In genomic region chr17:49292901-49293300, GRCh38 we compare ENCODE assay signal across 18 cellular contexts.
DNase-seq lines count a peak whose midpoint lies in the region; ATAC-seq and TF ChIP-seq lines count a peak whose summit lies in the region.
"Had no signal": no experiment of that assay in that cellular context is flagged by ENCODE, and none has a peak within 500 bp of the region (broad histone marks: within the 10 kb centered on the region; RNA-seq: fewer than 3 reads in every experiment).

No MANE protein-coding gene starts in this region.

- intact Hi-C loops in mucosa of descending colon (cut with DNase I, micrococcal nuclease), result no loop called here

- peaks cover 10% of the 10 kb centered on the region for H3K4me1 Mint-ChIP-seq in activated T-cell treated with anti-CD3 and anti-CD28 coated beads, Interleukin-2, amount 50 U/mL, for 72 hours (ENCODE audit: low read depth)
- H3K4me1 Mint-ChIP-seq in activated T-helper 17 cell treated with anti-CD3 and anti-CD28 coated beads, Interleukin-2, amount 50 U/mL, for 72 hours, result peaks cover 5% of the 10 kb centered on the region

- no peaks in the 10 kb centered on the region for H3K9me3 Mint-ChIP-seq in activated T-cell treated with anti-CD3 and anti-CD28 coated beads, Interleukin-2, amount 50 U/mL, for 72 hours
- H3K9me3 Mint-ChIP-seq in activated T-helper 17 cell treated with anti-CD3 and anti-CD28 coated beads, Interleukin-2, amount 50 U/mL, for 72 hours, result no peaks in the 10 kb centered on the region

- H3K27ac Mint-ChIP-seq in activated T-cell treated with anti-CD3 and anti-CD28 coated beads, Interleukin-2, amount 50 U/mL, for 72 hours, result no peak overlapping the region
- no peak overlapping the region for H3K27ac Mint-ChIP-seq in activated T-helper 17 cell treated with anti-CD3 and anti-CD28 coated beads, Interleukin-2, amount 50 U/mL, for 72 hours

- DNase-seq in activated T-cell treated with anti-CD3 and anti-CD28 coated beads, Interleukin-2, amount 50 U/mL, for 72 hours, result no peak
- no peak for DNase-seq in activated T-cell treated with anti-CD3 and anti-CD28 coated beads for 4 hours
- DNase-seq in HCEC 1CT, result peak; percentile 13
- no peak for DNase-seq in mucosa of descending colon
- DNase-seq: BE2C, DMS79, Kasumi-1, NCI-H1092, NCI-H1436, NCI-H187 treated with DMSO at 0.1 percent for 48 hours, NCI-H2107, NCI-H510A, NCI-H748 treated with DMSO at 0.1 percent for 48 hours, SIG-M5 had no signal

- no peaks in the 10 kb centered on the region for H3K9me3 ChIP-seq in mucosa of descending colon
- H3K9me3 ChIP-seq: BE2C had no signal

- ATAC-seq in activated T-cell treated with anti-CD3 and anti-CD28 coated beads, Interleukin-2, amount 50 U/mL, for 72 hours (replicated peaks in 1 of 2), result peak; percentile 55 to 88
- peak; percentile 78 for ATAC-seq in activated T-helper 17 cell treated with anti-CD3 and anti-CD28 coated beads, Interleukin-2, amount 50 U/mL, for 72 hours (replicated peaks)
- ATAC-seq in mucosa of descending colon (peak; percentile 77), HG03457 (IDR thresholded peaks at IDR 0.05; ENCODE audit: unreplicated experiment) (no peak), HG02852 (IDR thresholded peaks at IDR 0.05; ENCODE audit: unreplicated experiment) (no peak)
- ATAC-seq: GM12878 had no signal

- peaks cover 6% of the 10 kb centered on the region for H3K4me1 ChIP-seq in mucosa of descending colon (ENCODE audit: low read depth)
- H3K4me1 ChIP-seq: BE2C had no signal

- peaks cover 2% of the 10 kb centered on the region for H3K36me3 ChIP-seq in mucosa of descending colon (ENCODE audit: low read depth)

- H3K4me3 ChIP-seq in mucosa of descending colon, result no peak overlapping the region
- H3K4me3 ChIP-seq: GM12878 had no signal

- TF ChIP-seq CTCF in mucosa of descending colon (IDR thresholded peaks at IDR 0.05), result no peak

- H3K36me3 Mint-ChIP-seq in activated T-cell treated with anti-CD3 and anti-CD28 coated beads, Interleukin-2, amount 50 U/mL, for 72 hours (ENCODE audit: insufficient read depth in 2 of 2), result no peaks in the 10 kb centered on the region
- peaks cover 10% of the 10 kb centered on the region for H3K36me3 Mint-ChIP-seq in activated T-helper 17 cell treated with anti-CD3 and anti-CD28 coated beads, Interleukin-2, amount 50 U/mL, for 72 hours (ENCODE audit: low read depth)

- H3K27me3 Mint-ChIP-seq in activated T-cell treated with anti-CD3 and anti-CD28 coated beads, Interleukin-2, amount 50 U/mL, for 72 hours (ENCODE audit: low read depth), result no peaks in the 10 kb centered on the region
- no peaks in the 10 kb centered on the region for H3K27me3 Mint-ChIP-seq in activated T-helper 17 cell treated with anti-CD3 and anti-CD28 coated beads, Interleukin-2, amount 50 U/mL, for 72 hours

- H3K4me3 Mint-ChIP-seq in activated T-cell treated with anti-CD3 and anti-CD28 coated beads, Interleukin-2, amount 50 U/mL, for 72 hours, result no peak overlapping the region
- no peak overlapping the region for H3K4me3 Mint-ChIP-seq in activated T-helper 17 cell treated with anti-CD3 and anti-CD28 coated beads, Interleukin-2, amount 50 U/mL, for 72 hours

Comparison
In these comparisons a context has a peak if more than half of its experiments do, and no peak if none do; other contexts are left out.
1. ATAC-seq: peak in activated T-cell treated with anti-CD3 and anti-CD28 coated beads, Interleukin-2, amount 50 U/mL, for 72 hours (2 of 2), activated T-helper 17 cell treated with anti-CD3 and anti-CD28 coated beads, Interleukin-2, amount 50 U/mL, for 72 hours (single experiment) and mucosa of descending colon (single experiment); none in HG03457 (single experiment) and HG02852 (single experiment).